1 cellular context compared by ENCODE assay signal in the genomic region with DNA sequence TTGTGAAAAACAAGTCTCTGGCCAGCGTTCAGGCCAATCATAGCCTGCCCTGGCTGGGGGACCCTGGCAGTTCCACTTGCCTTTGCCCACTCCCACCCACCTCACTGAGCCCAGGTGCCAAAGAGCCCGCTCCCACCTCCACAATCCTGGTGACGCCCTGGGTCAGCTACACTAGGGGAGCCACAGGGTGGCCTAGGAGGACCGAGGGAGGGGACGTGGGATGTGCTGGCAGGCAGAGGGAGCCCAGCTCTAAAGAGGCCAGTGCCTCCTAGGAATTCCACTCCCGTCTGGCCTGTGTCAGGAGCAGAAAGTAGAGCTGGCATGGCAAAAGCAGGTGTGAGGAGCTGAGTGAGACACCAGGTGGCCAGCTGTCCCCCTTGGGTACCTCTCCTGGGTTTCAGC.
TF ChIP-seq lines count a peak whose summit lies in the region.

No MANE protein-coding gene starts in this region.

TF ChIP-seq in liver, 16 proteins besides CTCF, POLR2A, EP300 and RAD21 (continued from another document):
- no peak for TF ChIP-seq REST (IDR thresholded peaks at IDR 0.05)
